Comparison of ENCODE assay signal across 9 cellular contexts in the genomic region with DNA sequence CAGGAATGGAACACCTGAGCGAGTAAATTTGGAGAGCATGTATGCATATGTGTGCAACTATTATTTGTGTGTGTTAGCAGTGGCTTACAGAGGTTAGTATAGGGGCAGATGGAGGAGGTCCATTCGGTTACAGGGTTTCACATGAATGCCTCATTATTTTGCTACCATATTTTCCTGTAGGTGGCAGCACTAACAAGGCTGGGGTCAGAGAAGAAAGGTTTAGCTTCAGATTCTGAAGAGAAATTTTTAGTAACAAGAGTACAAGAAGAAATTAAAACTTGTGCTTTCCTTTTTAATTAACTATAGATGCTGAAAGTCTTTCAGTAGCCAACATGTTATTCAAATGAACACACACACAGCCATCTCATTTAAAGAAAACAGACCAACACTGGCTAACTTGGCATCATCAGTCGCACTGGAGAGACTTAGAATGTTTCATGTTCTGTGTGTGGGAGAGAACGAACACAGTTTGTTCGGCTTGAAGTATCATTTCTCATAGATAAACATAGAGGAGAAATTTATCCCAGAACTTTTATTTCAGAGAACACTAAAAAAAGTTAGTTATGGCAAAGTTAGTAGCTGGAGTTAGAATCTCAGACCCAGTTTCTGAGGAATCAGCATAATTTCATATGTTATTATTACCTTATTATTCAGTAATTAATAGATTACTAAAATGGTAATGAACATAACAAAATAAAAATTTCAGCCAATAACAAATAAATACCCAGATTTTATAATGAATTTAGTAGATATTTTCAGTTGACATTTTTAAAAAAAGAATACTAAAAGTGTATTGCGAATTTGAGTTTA.
A peak's percentile ranks its signal among the peaks of the same experiment; 100 is the strongest.
DNase-seq lines count a peak whose midpoint lies in the region; ATAC-seq, FAIRE-seq and TF ChIP-seq lines count a peak whose summit lies in the region.
"Had no signal": no experiment of that assay in that cellular context is flagged by ENCODE, and none has a peak within 500 bp of the region (broad histone marks: within the 10 kb centered on the region; RNA-seq: fewer than 3 reads in every experiment).

No MANE protein-coding gene starts in this region.

- intact Hi-C loops in activated CD8-positive, alpha-beta T cell treated with anti-CD3 and anti-CD28 coated beads for 36 hours (cut with micrococcal nuclease), result no loop called here
- intact Hi-C loops in left ventricle myocardium superior (cut with micrococcal nuclease), result no loop called here

- H3K4me3 Mint-ChIP-seq in activated CD8-positive, alpha-beta T cell treated with anti-CD3 and anti-CD28 coated beads for 36 hours, result no peak overlapping the region
- H3K4me3 Mint-ChIP-seq in activated naive CD8-positive, alpha-beta T cell treated with anti-CD3 and anti-CD28 coated beads, Interleukin-2, amount 50 U/mL, for 24 hours, result no peak overlapping the region

- H3K9me3 Mint-ChIP-seq in activated CD8-positive, alpha-beta T cell treated with anti-CD3 and anti-CD28 coated beads for 36 hours, result no peaks in the 10 kb centered on the region
- no peaks in the 10 kb centered on the region for H3K9me3 Mint-ChIP-seq in activated naive CD8-positive, alpha-beta T cell treated with anti-CD3 and anti-CD28 coated beads, Interleukin-2, amount 50 U/mL, for 24 hours

- peak; percentile 83 for FAIRE-seq in GM12891 (lab: Jason Lieb, UNC)

- POLR2A ChIA-PET in AG04449 (lab: Yijun Ruan, JAX), result no interaction called here
- POLR2A ChIA-PET in activated CD8-positive, alpha-beta T cell treated with anti-CD3 and anti-CD28 coated beads for 36 hours (lab: Charles Lee), result no interaction called here

- CTCF ChIA-PET in AG04449 (lab: Yijun Ruan, JAX), result interaction anchor here (0.6 to 4.2 kb wide), 23 partner anchors 7 to 462 kb away, joined by 3 to 34 read pairs (median 4); a partner anchor contains a TSS
- CTCF ChIA-PET in activated CD8-positive, alpha-beta T cell treated with anti-CD3 and anti-CD28 coated beads for 36 hours (lab: Charles Lee), result interaction anchor here (0.6 to 1.4 kb wide), 7 partner anchors 9 to 317 kb away, joined by 3 to 6 read pairs (median 3); no protein-coding TSS in a partner anchor

- no peaks in the 10 kb centered on the region for H3K36me3 Mint-ChIP-seq in activated CD8-positive, alpha-beta T cell treated with anti-CD3 and anti-CD28 coated beads for 36 hours (ENCODE audit: low read depth)
- H3K36me3 Mint-ChIP-seq in activated naive CD8-positive, alpha-beta T cell treated with anti-CD3 and anti-CD28 coated beads, Interleukin-2, amount 50 U/mL, for 24 hours (ENCODE audit: low read depth), result no peaks in the 10 kb centered on the region

- H3K4me3 ChIP-seq in AG04449 (ENCODE audit: low read depth, low read length), result no peak overlapping the region

- H3K27me3 Mint-ChIP-seq in activated CD8-positive, alpha-beta T cell treated with anti-CD3 and anti-CD28 coated beads for 36 hours, result no peaks in the 10 kb centered on the region
- H3K27me3 Mint-ChIP-seq in activated naive CD8-positive, alpha-beta T cell treated with anti-CD3 and anti-CD28 coated beads, Interleukin-2, amount 50 U/mL, for 24 hours, result no peaks in the 10 kb centered on the region

- ATAC-seq in HG02610 (IDR thresholded peaks at IDR 0.05; ENCODE audit: unreplicated experiment) (peak; percentile 66), left ventricle myocardium superior (peak; percentile 52)
- no peak for ATAC-seq in activated CD8-positive, alpha-beta T cell treated with anti-CD3 and anti-CD28 coated beads for 36 hours
- ATAC-seq in activated naive CD8-positive, alpha-beta T cell treated with anti-CD3 and anti-CD28 coated beads, Interleukin-2, amount 50 U/mL, for 24 hours, result no peak
- ATAC-seq: left colon had no signal

- DNase-seq in AG04449 (ENCODE audit: low read depth, low spot score) (no peak), GM12891 (ENCODE audit: insufficient read length, low spot score) (peak; percentile 2), MV-4-11 (lab: John Stamatoyannopoulos, UW) (peak; percentile 20), left ventricle myocardium superior (no peak), stromal cell of bone marrow (ENCODE audit: low read depth) (peak; percentile 46)
- peak; percentile 7 for DNase-seq in activated CD8-positive, alpha-beta T cell treated with anti-CD3 and anti-CD28 coated beads for 36 hours
- no peak for DNase-seq in activated naive CD8-positive, alpha-beta T cell treated with anti-CD3 and anti-CD28 coated beads, Interleukin-2, amount 50 U/mL, for 24 hours

- TF ChIP-seq POLR2A in GM12891 (IDR thresholded peaks at IDR 0.05; ENCODE audit: low read depth, low read length), result no peak

- H3K4me1 Mint-ChIP-seq in activated CD8-positive, alpha-beta T cell treated with anti-CD3 and anti-CD28 coated beads for 36 hours (ENCODE audit: low read depth), result no peaks in the 10 kb centered on the region
- H3K4me1 Mint-ChIP-seq in activated naive CD8-positive, alpha-beta T cell treated with anti-CD3 and anti-CD28 coated beads, Interleukin-2, amount 50 U/mL, for 24 hours, result no peaks in the 10 kb centered on the region

- TF ChIP-seq CTCF in AG04449 (IDR thresholded peaks at IDR 0.05; ENCODE audit: insufficient read depth, low read length, missing control alignments), result peak; percentile 53
- peak; percentile 55 for TF ChIP-seq CTCF in activated CD8-positive, alpha-beta T cell treated with anti-CD3 and anti-CD28 coated beads for 36 hours (IDR thresholded peaks at IDR 0.05)

- no peak overlapping the region for H3K27ac Mint-ChIP-seq in activated CD8-positive, alpha-beta T cell treated with anti-CD3 and anti-CD28 coated beads for 36 hours
- no peak overlapping the region for H3K27ac Mint-ChIP-seq in activated naive CD8-positive, alpha-beta T cell treated with anti-CD3 and anti-CD28 coated beads, Interleukin-2, amount 50 U/mL, for 24 hours

TF ChIP-seq in GM12891, 5 proteins besides CTCF, POLR2A, EP300 and RAD21:
- TF ChIP-seq PAX5 (IDR thresholded peaks at IDR 0.05; ENCODE audit: insufficient read depth, low read length, severe bottlenecking) (no peak), TAF1 (IDR thresholded peaks at IDR 0.05; ENCODE audit: low read depth, low read length) (no peak), POLR2AphosphoS5 (IDR thresholded peaks at IDR 0.05; ENCODE audit: low read depth, low read length) (no peak)

Comparison
In these comparisons a context has a peak if more than half of its experiments do, and no peak if none do; other contexts are left out.
1. DNase-seq: peak in GM12891 (single experiment), MV-4-11 (single experiment), activated CD8-positive, alpha-beta T cell treated with anti-CD3 and anti-CD28 coated beads for 36 hours (single experiment) and stromal cell of bone marrow (single experiment); none in AG04449 (single experiment), left ventricle myocardium superior (single experiment) and activated naive CD8-positive, alpha-beta T cell treated with anti-CD3 and anti-CD28 coated beads, Interleukin-2, amount 50 U/mL, for 24 hours (single experiment).
2. ATAC-seq: peak in HG02610 (single experiment) and left ventricle myocardium superior (single experiment); none in activated CD8-positive, alpha-beta T cell treated with anti-CD3 and anti-CD28 coated beads for 36 hours (single experiment) and activated naive CD8-positive, alpha-beta T cell treated with anti-CD3 and anti-CD28 coated beads, Interleukin-2, amount 50 U/mL, for 24 hours (single experiment).